1 cellular context compared by ENCODE assay signal in the genomic region with DNA sequence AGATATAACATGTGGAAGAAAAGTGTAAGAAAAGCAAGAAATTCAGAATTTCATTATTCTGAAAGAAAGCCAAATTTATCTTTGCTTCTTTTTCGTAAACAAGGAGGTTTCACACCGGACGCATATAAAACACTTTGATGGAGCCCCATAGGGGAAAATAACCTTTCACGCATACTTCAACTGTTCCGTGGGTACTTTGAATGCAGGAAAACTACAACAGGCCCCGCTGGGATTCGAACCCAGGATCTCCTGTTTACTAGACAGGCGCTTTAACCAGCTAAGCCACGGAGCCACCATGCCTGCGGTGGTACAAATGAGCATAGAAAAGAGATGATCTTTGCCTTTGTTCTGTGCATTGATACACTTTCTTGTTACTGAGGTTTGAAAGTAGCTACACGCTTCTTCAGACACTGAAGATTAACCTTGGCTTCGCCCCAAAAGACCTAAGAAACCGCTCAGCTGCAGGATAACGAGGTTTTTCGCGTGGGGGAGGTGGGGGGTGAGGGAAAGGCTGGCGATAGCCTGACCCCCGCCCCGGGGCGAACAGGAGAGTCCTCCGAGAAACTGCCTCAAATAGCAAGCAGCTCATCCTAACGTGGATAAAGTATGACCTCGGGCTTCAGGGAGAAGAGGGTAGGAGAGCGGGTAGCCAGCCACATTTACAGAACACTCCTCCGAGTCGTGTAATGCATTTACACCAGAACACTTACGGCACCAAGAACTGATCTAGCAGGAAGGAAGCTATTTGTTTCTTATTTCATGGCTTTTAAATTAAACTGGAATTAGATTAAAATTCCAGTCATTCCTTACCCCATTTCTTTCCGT.
A peak's percentile ranks its signal among the peaks of the same experiment; 100 is the strongest.
TF ChIP-seq lines count a peak whose summit lies in the region.

No MANE protein-coding gene starts in this region.

TF ChIP-seq in GM12878, 131 proteins besides CTCF, POLR2A, EP300 and RAD21 (continued from another document and continues in another):
- TF ChIP-seq, protein P1, sequence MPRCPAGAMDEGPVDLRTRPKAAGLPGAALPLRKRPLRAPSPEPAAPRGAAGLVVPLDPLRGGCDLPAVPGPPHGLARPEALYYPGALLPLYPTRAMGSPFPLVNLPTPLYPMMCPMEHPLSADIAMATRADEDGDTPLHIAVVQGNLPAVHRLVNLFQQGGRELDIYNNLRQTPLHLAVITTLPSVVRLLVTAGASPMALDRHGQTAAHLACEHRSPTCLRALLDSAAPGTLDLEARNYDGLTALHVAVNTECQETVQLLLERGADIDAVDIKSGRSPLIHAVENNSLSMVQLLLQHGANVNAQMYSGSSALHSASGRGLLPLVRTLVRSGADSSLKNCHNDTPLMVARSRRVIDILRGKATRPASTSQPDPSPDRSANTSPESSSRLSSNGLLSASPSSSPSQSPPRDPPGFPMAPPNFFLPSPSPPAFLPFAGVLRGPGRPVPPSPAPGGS (IDR thresholded peaks at IDR 0.05; ENCODE audit: borderline replicate concordance, insufficient read depth, low read depth, low read length, poor library complexity, severe bottlenecking) = no peak
- no peak for TF ChIP-seq RAD51 (IDR thresholded peaks at IDR 0.05)
- no peak for TF ChIP-seq ZNF622 (IDR thresholded peaks at IDR 0.05)
- TF ChIP-seq, protein P2, sequence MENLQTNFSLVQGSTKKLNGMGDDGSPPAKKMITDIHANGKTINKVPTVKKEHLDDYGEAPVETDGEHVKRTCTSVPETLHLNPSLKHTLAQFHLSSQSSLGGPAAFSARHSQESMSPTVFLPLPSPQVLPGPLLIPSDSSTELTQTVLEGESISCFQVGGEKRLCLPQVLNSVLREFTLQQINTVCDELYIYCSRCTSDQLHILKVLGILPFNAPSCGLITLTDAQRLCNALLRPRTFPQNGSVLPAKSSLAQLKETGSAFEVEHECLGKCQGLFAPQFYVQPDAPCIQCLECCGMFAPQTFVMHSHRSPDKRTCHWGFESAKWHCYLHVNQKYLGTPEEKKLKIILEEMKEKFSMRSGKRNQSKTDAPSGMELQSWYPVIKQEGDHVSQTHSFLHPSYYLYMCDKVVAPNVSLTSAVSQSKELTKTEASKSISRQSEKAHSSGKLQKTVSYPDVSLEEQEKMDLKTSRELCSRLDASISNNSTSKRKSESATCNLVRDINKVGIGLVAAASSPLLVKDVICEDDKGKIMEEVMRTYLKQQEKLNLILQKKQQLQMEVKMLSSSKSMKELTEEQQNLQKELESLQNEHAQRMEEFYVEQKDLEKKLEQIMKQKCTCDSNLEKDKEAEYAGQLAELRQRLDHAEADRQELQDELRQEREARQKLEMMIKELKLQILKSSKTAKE (IDR thresholded peaks at IDR 0.05; ENCODE audit: low read depth, poor library complexity, severe bottlenecking) = peak; percentile 94
- TF ChIP-seq, protein P3, sequence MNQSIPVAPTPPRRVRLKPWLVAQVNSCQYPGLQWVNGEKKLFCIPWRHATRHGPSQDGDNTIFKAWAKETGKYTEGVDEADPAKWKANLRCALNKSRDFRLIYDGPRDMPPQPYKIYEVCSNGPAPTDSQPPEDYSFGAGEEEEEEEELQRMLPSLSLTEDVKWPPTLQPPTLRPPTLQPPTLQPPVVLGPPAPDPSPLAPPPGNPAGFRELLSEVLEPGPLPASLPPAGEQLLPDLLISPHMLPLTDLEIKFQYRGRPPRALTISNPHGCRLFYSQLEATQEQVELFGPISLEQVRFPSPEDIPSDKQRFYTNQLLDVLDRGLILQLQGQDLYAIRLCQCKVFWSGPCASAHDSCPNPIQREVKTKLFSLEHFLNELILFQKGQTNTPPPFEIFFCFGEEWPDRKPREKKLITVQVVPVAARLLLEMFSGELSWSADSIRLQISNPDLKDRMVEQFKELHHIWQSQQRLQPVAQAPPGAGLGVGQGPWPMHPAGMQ (IDR thresholded peaks at IDR 0.05; ENCODE audit: borderline replicate concordance) = no peak
- no peak for TF ChIP-seq WRNIP1 (IDR thresholded peaks at IDR 0.05; ENCODE audit: borderline replicate concordance, low read depth, low read length)
- no peak for TF ChIP-seq SMAD5 (IDR thresholded peaks at IDR 0.05; ENCODE audit: low read depth)
- no peak for TF ChIP-seq HDAC2 (IDR thresholded peaks at IDR 0.05)
- TF ChIP-seq MEF2A (IDR thresholded peaks at IDR 0.05; ENCODE audit: insufficient read depth, low read depth, low read length) = no peak
- TF ChIP-seq, protein P4, sequence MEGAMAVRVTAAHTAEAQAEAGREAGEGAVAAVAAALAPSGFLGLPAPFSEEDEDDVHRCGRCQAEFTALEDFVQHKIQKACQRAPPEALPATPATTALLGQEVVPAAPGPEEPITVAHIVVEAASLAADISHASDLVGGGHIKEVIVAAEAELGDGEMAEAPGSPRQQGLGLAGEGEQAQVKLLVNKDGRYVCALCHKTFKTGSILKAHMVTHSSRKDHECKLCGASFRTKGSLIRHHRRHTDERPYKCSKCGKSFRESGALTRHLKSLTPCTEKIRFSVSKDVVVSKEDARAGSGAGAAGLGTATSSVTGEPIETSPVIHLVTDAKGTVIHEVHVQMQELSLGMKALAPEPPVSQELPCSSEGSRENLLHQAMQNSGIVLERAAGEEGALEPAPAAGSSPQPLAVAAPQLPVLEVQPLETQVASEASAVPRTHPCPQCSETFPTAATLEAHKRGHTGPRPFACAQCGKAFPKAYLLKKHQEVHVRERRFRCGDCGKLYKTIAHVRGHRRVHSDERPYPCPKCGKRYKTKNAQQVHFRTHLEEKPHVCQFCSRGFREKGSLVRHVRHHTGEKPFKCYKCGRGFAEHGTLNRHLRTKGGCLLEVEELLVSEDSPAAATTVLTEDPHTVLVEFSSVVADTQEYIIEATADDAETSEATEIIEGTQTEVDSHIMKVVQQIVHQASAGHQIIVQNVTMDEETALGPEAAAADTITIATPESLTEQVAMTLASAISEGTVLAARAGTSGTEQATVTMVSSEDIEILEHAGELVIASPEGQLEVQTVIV (IDR thresholded peaks at IDR 0.05; ENCODE audit: borderline replicate concordance, partially characterized antibody) = no peak
- no peak for TF ChIP-seq ZNF274 (IDR thresholded peaks at IDR 0.05; ENCODE audit: insufficient read depth, insufficient read length)
- no peak for TF ChIP-seq POLR2AphosphoS2 (IDR thresholded peaks at IDR 0.05; ENCODE audit: low read depth, low read length)
- no peak for TF ChIP-seq YBX1 (IDR thresholded peaks at IDR 0.05)
- TF ChIP-seq, protein P5, sequence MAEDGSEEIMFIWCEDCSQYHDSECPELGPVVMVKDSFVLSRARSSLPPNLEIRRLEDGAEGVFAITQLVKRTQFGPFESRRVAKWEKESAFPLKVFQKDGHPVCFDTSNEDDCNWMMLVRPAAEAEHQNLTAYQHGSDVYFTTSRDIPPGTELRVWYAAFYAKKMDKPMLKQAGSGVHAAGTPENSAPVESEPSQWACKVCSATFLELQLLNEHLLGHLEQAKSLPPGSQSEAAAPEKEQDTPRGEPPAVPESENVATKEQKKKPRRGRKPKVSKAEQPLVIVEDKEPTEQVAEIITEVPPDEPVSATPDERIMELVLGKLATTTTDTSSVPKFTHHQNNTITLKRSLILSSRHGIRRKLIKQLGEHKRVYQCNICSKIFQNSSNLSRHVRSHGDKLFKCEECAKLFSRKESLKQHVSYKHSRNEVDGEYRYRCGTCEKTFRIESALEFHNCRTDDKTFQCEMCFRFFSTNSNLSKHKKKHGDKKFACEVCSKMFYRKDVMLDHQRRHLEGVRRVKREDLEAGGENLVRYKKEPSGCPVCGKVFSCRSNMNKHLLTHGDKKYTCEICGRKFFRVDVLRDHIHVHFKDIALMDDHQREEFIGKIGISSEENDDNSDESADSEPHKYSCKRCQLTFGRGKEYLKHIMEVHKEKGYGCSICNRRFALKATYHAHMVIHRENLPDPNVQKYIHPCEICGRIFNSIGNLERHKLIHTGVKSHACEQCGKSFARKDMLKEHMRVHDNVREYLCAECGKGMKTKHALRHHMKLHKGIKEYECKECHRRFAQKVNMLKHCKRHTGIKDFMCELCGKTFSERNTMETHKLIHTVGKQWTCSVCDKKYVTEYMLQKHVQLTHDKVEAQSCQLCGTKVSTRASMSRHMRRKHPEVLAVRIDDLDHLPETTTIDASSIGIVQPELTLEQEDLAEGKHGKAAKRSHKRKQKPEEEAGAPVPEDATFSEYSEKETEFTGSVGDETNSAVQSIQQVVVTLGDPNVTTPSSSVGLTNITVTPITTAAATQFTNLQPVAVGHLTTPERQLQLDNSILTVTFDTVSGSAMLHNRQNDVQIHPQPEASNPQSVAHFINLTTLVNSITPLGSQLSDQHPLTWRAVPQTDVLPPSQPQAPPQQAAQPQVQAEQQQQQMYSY (CRISPR knock-in tag; IDR thresholded peaks at IDR 0.05) = no peak
- peak; percentile 85; the same call in 1 of the 2 replicates for TF ChIP-seq ASH2L (IDR thresholded peaks at IDR 0.05; ENCODE audit: borderline replicate concordance, low read depth)
- TF ChIP-seq EED (IDR thresholded peaks at IDR 0.05; ENCODE audit: low read depth) = peak; percentile 29; the same call in 1 of the 2 replicates
- no peak for TF ChIP-seq CEBPB (IDR thresholded peaks at IDR 0.05; ENCODE audit: borderline replicate concordance in 1 of 2, low read depth in 2 of 2, low read length in 2 of 2)
- no peak for TF ChIP-seq ATF7 (IDR thresholded peaks at IDR 0.05; ENCODE audit: low read depth)
- TF ChIP-seq, protein P6, sequence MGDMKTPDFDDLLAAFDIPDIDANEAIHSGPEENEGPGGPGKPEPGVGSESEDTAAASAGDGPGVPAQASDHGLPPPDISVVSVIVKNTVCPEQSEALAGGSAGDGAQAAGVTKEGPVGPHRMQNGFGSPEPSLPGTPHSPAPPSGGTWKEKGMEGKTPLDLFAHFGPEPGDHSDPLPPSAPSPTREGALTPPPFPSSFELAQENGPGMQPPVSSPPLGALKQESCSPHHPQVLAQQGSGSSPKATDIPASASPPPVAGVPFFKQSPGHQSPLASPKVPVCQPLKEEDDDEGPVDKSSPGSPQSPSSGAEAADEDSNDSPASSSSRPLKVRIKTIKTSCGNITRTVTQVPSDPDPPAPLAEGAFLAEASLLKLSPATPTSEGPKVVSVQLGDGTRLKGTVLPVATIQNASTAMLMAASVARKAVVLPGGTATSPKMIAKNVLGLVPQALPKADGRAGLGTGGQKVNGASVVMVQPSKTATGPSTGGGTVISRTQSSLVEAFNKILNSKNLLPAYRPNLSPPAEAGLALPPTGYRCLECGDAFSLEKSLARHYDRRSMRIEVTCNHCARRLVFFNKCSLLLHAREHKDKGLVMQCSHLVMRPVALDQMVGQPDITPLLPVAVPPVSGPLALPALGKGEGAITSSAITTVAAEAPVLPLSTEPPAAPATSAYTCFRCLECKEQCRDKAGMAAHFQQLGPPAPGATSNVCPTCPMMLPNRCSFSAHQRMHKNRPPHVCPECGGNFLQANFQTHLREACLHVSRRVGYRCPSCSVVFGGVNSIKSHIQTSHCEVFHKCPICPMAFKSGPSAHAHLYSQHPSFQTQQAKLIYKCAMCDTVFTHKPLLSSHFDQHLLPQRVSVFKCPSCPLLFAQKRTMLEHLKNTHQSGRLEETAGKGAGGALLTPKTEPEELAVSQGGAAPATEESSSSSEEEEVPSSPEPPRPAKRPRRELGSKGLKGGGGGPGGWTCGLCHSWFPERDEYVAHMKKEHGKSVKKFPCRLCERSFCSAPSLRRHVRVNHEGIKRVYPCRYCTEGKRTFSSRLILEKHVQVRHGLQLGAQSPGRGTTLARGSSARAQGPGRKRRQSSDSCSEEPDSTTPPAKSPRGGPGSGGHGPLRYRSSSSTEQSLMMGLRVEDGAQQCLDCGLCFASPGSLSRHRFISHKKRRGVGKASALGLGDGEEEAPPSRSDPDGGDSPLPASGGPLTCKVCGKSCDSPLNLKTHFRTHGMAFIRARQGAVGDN (IDR thresholded peaks at IDR 0.05) = no peak
- TF ChIP-seq, protein P7, sequence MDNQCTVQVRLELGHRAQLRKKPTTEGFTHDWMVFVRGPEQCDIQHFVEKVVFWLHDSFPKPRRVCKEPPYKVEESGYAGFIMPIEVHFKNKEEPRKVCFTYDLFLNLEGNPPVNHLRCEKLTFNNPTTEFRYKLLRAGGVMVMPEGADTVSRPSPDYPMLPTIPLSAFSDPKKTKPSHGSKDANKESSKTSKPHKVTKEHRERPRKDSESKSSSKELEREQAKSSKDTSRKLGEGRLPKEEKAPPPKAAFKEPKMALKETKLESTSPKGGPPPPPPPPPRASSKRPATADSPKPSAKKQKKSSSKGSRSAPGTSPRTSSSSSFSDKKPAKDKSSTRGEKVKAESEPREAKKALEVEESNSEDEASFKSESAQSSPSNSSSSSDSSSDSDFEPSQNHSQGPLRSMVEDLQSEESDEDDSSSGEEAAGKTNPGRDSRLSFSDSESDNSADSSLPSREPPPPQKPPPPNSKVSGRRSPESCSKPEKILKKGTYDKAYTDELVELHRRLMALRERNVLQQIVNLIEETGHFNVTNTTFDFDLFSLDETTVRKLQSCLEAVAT (IDR thresholded peaks at IDR 0.05) = 0 out of 2 replicates have a peak, but pooled peaks have one; percentile 51
- TF ChIP-seq NBN (IDR thresholded peaks at IDR 0.05) = peak; percentile 82
- no peak for TF ChIP-seq HDAC6 (IDR thresholded peaks at IDR 0.05; ENCODE audit: unreplicated experiment)
- peak; percentile 72; the same call in 1 of the 2 replicates for TF ChIP-seq CBX5 (IDR thresholded peaks at IDR 0.05; ENCODE audit: low read depth)
- peak; percentile 84 for TF ChIP-seq FOXK2 (IDR thresholded peaks at IDR 0.05)
- peak; percentile 37; the same call in 1 of the 2 replicates for TF ChIP-seq FOXM1 (IDR thresholded peaks at IDR 0.05; ENCODE audit: low read depth, low read length)
- TF ChIP-seq ZNF24 (IDR thresholded peaks at IDR 0.05) = peak; percentile 100
- no peak for TF ChIP-seq IRF4 (IDR thresholded peaks at IDR 0.05; ENCODE audit: low read depth, low read length)
- TF ChIP-seq CHD4 (IDR thresholded peaks at IDR 0.05) = no peak
- TF ChIP-seq TCF7 (IDR thresholded peaks at IDR 0.05; ENCODE audit: borderline replicate concordance) = no peak
- TF ChIP-seq GABPA (IDR thresholded peaks at IDR 0.05; ENCODE audit: low read depth) = peak; percentile 74
- TF ChIP-seq, protein P8, sequence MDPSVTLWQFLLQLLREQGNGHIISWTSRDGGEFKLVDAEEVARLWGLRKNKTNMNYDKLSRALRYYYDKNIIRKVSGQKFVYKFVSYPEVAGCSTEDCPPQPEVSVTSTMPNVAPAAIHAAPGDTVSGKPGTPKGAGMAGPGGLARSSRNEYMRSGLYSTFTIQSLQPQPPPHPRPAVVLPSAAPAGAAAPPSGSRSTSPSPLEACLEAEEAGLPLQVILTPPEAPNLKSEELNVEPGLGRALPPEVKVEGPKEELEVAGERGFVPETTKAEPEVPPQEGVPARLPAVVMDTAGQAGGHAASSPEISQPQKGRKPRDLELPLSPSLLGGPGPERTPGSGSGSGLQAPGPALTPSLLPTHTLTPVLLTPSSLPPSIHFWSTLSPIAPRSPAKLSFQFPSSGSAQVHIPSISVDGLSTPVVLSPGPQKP (IDR thresholded peaks at IDR 0.05; ENCODE audit: low read depth, low read length) = no peak
- TF ChIP-seq MTA2 (IDR thresholded peaks at IDR 0.05; ENCODE audit: low read depth) = peak; percentile 21; the same call in 1 of the 2 replicates
- no peak; the same call in 1 of the 2 replicates for TF ChIP-seq HCFC1 (IDR thresholded peaks at IDR 0.05; ENCODE audit: low read length)
- 0 out of 3 replicates have a peak, but pooled peaks of 1 of the 2 experiments have one; percentile 3 for TF ChIP-seq EGR1 (IDR thresholded peaks at IDR 0.05; ENCODE audit: borderline replicate concordance in 1 of 2, low read depth in 2 of 2, low read length in 2 of 2)
- no peak for TF ChIP-seq GATAD2B (conservative IDR thresholded peaks at IDR 0.05; ENCODE audit: low read depth)
- no peak for TF ChIP-seq USF1 (IDR thresholded peaks at IDR 0.05; ENCODE audit: borderline replicate concordance, extremely low read length, insufficient read depth, low read depth, low read length)
- TF ChIP-seq TARDBP (IDR thresholded peaks at IDR 0.05; ENCODE audit: borderline replicate concordance) = peak; percentile 96
- TF ChIP-seq PAX8 (IDR thresholded peaks at IDR 0.05) = no peak
- no peak for TF ChIP-seq JUNB (IDR thresholded peaks at IDR 0.05)
